Comparison of ENCODE assay signal across 8 cellular contexts in the genomic region with DNA sequence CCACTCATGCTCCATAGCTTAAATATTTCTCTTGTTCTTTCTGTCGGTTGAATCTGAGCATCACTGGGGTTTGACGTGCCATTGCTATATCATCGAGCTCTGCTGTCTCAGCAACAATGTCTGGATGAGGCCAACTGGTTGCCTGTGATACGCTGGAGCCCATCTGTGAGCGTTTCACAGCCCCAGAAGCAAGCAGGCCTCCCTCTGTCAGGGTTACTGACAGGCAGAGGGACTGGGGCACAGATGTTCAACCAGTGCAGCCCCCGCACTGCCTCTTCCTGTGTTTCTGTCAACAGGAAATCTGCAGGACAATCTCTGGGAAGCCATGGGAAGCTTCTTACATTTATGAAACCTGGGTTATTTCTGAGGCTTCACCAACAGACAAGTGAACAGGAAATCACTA. TPM values are rescaled to one million over a fixed set of nuclear protein-coding genes. Genes with fewer than 3 reads are reported as not detected.
DNase-seq lines count a peak whose midpoint lies in the region; ATAC-seq, FAIRE-seq and TF ChIP-seq lines count a peak whose summit lies in the region.

No MANE protein-coding gene starts in this region.

- H3K36me3 Mint-ChIP-seq in CD8-positive, alpha-beta T cell, result peaks cover 47% of the 10 kb centered on the region

- dilution Hi-C loops in IMR-90 (cut with HindIII; ENCODE audit: low sequenced_read_pairs, unreplicated experiment), result no loop called here

- H4K8ac ChIP-seq in IMR-90 (ENCODE audit: low read depth in 2 of 2, low read length in 2 of 2), result peak overlapping the region; percentile 79 to 85; a peak in 3 of 4 replicates

- intact Hi-C loops in CD8-positive, alpha-beta T cell (cut with DNase I, micrococcal nuclease), result no loop called here
- intact Hi-C loops in IMR-90 (cut with micrococcal nuclease) (no loop called here), right lobe of liver (cut with DNase I) (no loop called here), thyroid gland (cut with DNase I) (no loop called here)

- CTCF ChIA-PET in CD8-positive, alpha-beta T cell (lab: Charles Lee), result interaction anchor here (0.8 to 3.1 kb wide), 3 partner anchors 14 to 29 kb away, joined by 3 to 13 read pairs (median 4); no protein-coding TSS in a partner anchor
- CTCF ChIA-PET in IMR-90 (lab: Yijun Ruan, JAX), result interaction anchor here (0.7 to 2.1 kb wide), 3 partner anchors 15 to 431 kb away, joined by 3 to 8 read pairs (median 7); no protein-coding TSS in a partner anchor

- WGBS in IMR-90 (ENCODE audit: extremely low coverage in 2 of 2, insufficient read length in 1 of 2), 2 experiments, result 13% methylated on average over 4 of the region's 6 CpGs; no CpG with 5 or more reads in 1 of the 2 experiments
- WGBS in right lobe of liver (ENCODE audit: insufficient coverage, low coverage, low lambda C conversion rate, missing lambda C conversion rate), result 40% methylated on average over 5 of the region's 6 CpGs
- 30 to 51% methylated on average over 6 of the region's 6 CpGs for WGBS in thyroid gland, 2 donors

- H2AFZ ChIP-seq in IMR-90 (replicated peaks; ENCODE audit: low read length, poor library complexity), result peak overlapping the region; percentile 84

- FAIRE-seq in HTR-8/SVneo (lab: Jason Lieb, UNC), result no peak

- TF ChIP-seq CTCF in CD8-positive, alpha-beta T cell (IDR thresholded peaks at IDR 0.05), result no peak
- TF ChIP-seq CTCF in IMR-90 (conservative IDR thresholded peaks at IDR 0.05; ENCODE audit: low read depth, low read length) (no peak), brain microvascular endothelial cell (IDR thresholded peaks at IDR 0.05; ENCODE audit: low read depth, low read length, missing control alignments) (no peak), right lobe of liver (IDR thresholded peaks at IDR 0.05) (no peak), thyroid gland (IDR thresholded peaks at IDR 0.05) (no peak)

- H2AK5ac ChIP-seq in IMR-90 (ENCODE audit: low read depth, low read length), result peak overlapping the region; percentile 80; the same call in 1 of the 2 replicates

- H2BK15ac ChIP-seq in IMR-90 (ENCODE audit: low read depth, low read length), result peak overlapping the region; percentile 94; the same call in 2 of the 3 replicates

- H2AK9ac ChIP-seq in IMR-90 (replicated peaks; ENCODE audit: low read depth, low read length, poor library complexity), result peak overlapping the region; percentile 68

- no peaks in the 10 kb centered on the region for H3K9me3 ChIP-seq in CD8-positive, alpha-beta T cell (ENCODE audit: low read length)
- H3K9me3 ChIP-seq in IMR-90 (ENCODE audit: control insufficient read depth, insufficient read depth, low read length) (no peaks in the 10 kb centered on the region), right lobe of liver (no peaks in the 10 kb centered on the region), thyroid gland (no peaks in the 10 kb centered on the region)

- H3K9me1 ChIP-seq in IMR-90 (ENCODE audit: insufficient read depth, low read length), result peaks cover 10% of the 10 kb centered on the region

- H3K4me1 Mint-ChIP-seq in CD8-positive, alpha-beta T cell (ENCODE audit: low read depth), result peaks cover 14% of the 10 kb centered on the region

- ATAC-seq in CD8-positive, alpha-beta T cell, result peak; percentile 26
- peak; percentile 58 for ATAC-seq in IMR-90 (ENCODE audit: low read depth)
- ATAC-seq in right lobe of liver, result peak; percentile 52 to 79 (median 63)
- ATAC-seq in HG03095 (IDR thresholded peaks at IDR 0.05; ENCODE audit: unreplicated experiment), result no peak

- H3K4ac ChIP-seq in IMR-90 (ENCODE audit: low read depth, low read length), result peak overlapping the region; percentile 97

- in situ Hi-C loops in IMR-90 (cut with MboI; ENCODE audit: low sequenced_read_pairs), result no loop called here
- in situ Hi-C loops in brain microvascular endothelial cell (cut with HindIII; ENCODE audit: low pct_ligation_motif_present, low sequenced_read_pairs), result no loop called here

- peak overlapping the region; percentile 83 for H3K18ac ChIP-seq in IMR-90 (ENCODE audit: low read depth, low read length)

- no peaks in the 10 kb centered on the region for H3K27me3 Mint-ChIP-seq in CD8-positive, alpha-beta T cell (ENCODE audit: low read depth)

- no peaks in the 10 kb centered on the region for H4K20me1 ChIP-seq in IMR-90 (ENCODE audit: insufficient read depth, low read length)

- H2BK5ac ChIP-seq in IMR-90 (ENCODE audit: low read depth, low read length, poor library complexity, severe bottlenecking), result peak overlapping the region; percentile 71

- H4K5ac ChIP-seq in IMR-90 (ENCODE audit: low read depth, low read length), result peak overlapping the region; percentile 82

- H3K36me3 ChIP-seq in CD8-positive, alpha-beta T cell (ENCODE audit: insufficient read depth, low read length), result no peaks in the 10 kb centered on the region
- H3K36me3 ChIP-seq in IMR-90 (ENCODE audit: control insufficient read depth, insufficient read depth, low read length) (no peaks in the 10 kb centered on the region), brain microvascular endothelial cell (replicated peaks) (no peaks in the 10 kb centered on the region), right lobe of liver (no peaks in the 10 kb centered on the region), thyroid gland (peaks cover 0 to 3% of the 10 kb centered on the region in 2 donors)

- H3K27me3 ChIP-seq in CD8-positive, alpha-beta T cell (ENCODE audit: insufficient read depth, low read length), result no peaks in the 10 kb centered on the region
- H3K27me3 ChIP-seq in IMR-90 (ENCODE audit: control insufficient read depth, insufficient read depth, low read length) (no peaks in the 10 kb centered on the region), brain microvascular endothelial cell (replicated peaks) (no peaks in the 10 kb centered on the region), right lobe of liver (no peaks in the 10 kb centered on the region), thyroid gland (no peaks in the 10 kb centered on the region)

- H3K27ac Mint-ChIP-seq in CD8-positive, alpha-beta T cell, result peak overlapping the region; percentile 91

- POLR2A ChIA-PET in CD8-positive, alpha-beta T cell (lab: Charles Lee), result interaction anchor here (0.9 kb wide), 1 partner anchor 25 kb away, joined by 4 read pairs; no protein-coding TSS in a partner anchor
- POLR2A ChIA-PET in IMR-90 (lab: Charles Lee; ENCODE audit: unreplicated experiment), result interaction anchor here (0.5 to 1.2 kb wide), 2 partner anchors 9 to 18 kb away, joined by 5 to 9 read pairs; no protein-coding TSS in a partner anchor

- H3K4me3 Mint-ChIP-seq in CD8-positive, alpha-beta T cell, result peak overlapping the region; percentile 63

- H3K56ac ChIP-seq in IMR-90 (ENCODE audit: extremely low read depth, insufficient read depth, low read length), result peak overlapping the region; percentile 54; the same call in 1 of the 2 replicates

- H2BK120ac ChIP-seq in IMR-90 (ENCODE audit: low read depth, low read length), result peak overlapping the region; percentile 87

- no peak for TF ChIP-seq POLR2A in IMR-90 (IDR thresholded peaks at IDR 0.05; ENCODE audit: low read depth, low read length)
- TF ChIP-seq POLR2A in right lobe of liver (IDR thresholded peaks at IDR 0.05), result no peak
- TF ChIP-seq POLR2A in thyroid gland (IDR thresholded peaks at IDR 0.05), result no peak

- peaks cover 0 to 12% of the 10 kb centered on the region in 2 experiments; a peak in 2 of 4 replicates for H3K79me1 ChIP-seq in IMR-90 (ENCODE audit: low read depth in 1 of 2, low read length in 2 of 2)

- peak overlapping the region; percentile 26 for H3K4me3 ChIP-seq in CD8-positive, alpha-beta T cell (ENCODE audit: low read depth, low read length)
- H3K4me3 ChIP-seq in IMR-90 (ENCODE audit: insufficient read depth, low read depth, low read length) (no peak overlapping the region), brain microvascular endothelial cell (ENCODE audit: low read depth, low read length) (no peak overlapping the region), right lobe of liver (no peak overlapping the region), thyroid gland (replicated peaks in 1 of 3) (no peak overlapping the region)

- no TSS peak for BruUV-seq in IMR-90 (replicated peaks; lab: Mats Ljungman, UMichigan)

- TF ChIP-seq RAD21 in IMR-90 (IDR thresholded peaks at IDR 0.05; ENCODE audit: low read length), result no peak

- H3K4me2 ChIP-seq in IMR-90 (ENCODE audit: low read depth, low read length), result peak overlapping the region; percentile 61

- peak overlapping the region; percentile 55 for H3K9ac ChIP-seq in IMR-90 (ENCODE audit: low read depth, low read length)

- peak overlapping the region; percentile 91 for H3K23ac ChIP-seq in IMR-90 (ENCODE audit: low read depth, low read length)

- no peak for DNase-seq in CD8-positive, alpha-beta T cell
- DNase-seq in IMR-90 (peak; percentile 65), brain microvascular endothelial cell (peak; percentile 52), right lobe of liver (peak in 2 of 3 donors; percentile 30 to 55), thyroid gland (peak; percentile 18 to 32), SKM-1 treated with dmso at 0.1 percent for 144 hours (lab: John Stamatoyannopoulos, UW; ENCODE audit: unreplicated experiment) (no peak), HTR-8/SVneo (ENCODE audit: insufficient read length, low spot score) (no peak)

- H4K91ac ChIP-seq in IMR-90 (ENCODE audit: insufficient read depth, low read depth, low read length), result peak overlapping the region; percentile 80

- H2BK20ac ChIP-seq in IMR-90 (ENCODE audit: low read depth, low read length), result peak overlapping the region; percentile 93

- peak overlapping the region; percentile 86 for H3K14ac ChIP-seq in IMR-90 (replicated peaks; ENCODE audit: low read depth, low read length)

- H3K27ac ChIP-seq in CD8-positive, alpha-beta T cell (ENCODE audit: low read depth, low read length), result no peak overlapping the region
- H3K27ac ChIP-seq in IMR-90 (ENCODE audit: insufficient read depth, low read length), result peak overlapping the region; percentile 82
- H3K27ac ChIP-seq in brain microvascular endothelial cell, result peak overlapping the region; percentile 35
- H3K27ac ChIP-seq in right lobe of liver, result peak overlapping the region in 2 of 3 donors; percentile 3 to 69
- H3K27ac ChIP-seq in thyroid gland, result peak overlapping the region; percentile 63 to 90 (median 77)

- H3K4me1 ChIP-seq in CD8-positive, alpha-beta T cell (ENCODE audit: insufficient read depth, low read length), result peaks cover 11% of the 10 kb centered on the region
- H3K4me1 ChIP-seq in IMR-90 (ENCODE audit: control insufficient read depth, insufficient read depth, low read length), result peaks cover 14% of the 10 kb centered on the region
- peaks cover 0 to 8% (median 0%) of the 10 kb centered on the region in 4 donors for H3K4me1 ChIP-seq in right lobe of liver
- H3K4me1 ChIP-seq in thyroid gland, result peaks cover 20 to 23% of the 10 kb centered on the region in 2 donors

- H3K9me3 Mint-ChIP-seq in CD8-positive, alpha-beta T cell, result no peaks in the 10 kb centered on the region

RNA-seq across cellular contexts. Expression of gene DMAC2L, which starts 23.9 kb away (rescaled TPM):
- total RNA-seq in CD8-positive, alpha-beta T cell, result 10 to 100 TPM; 16.6 to 17.8 TPM
- 3.9 and 5.0 TPM in 2 replicates for total RNA-seq in IMR-90 (2012; rRNA removed)
- polyA plus RNA-seq in IMR-90 (2012; rRNA removed), result 6.1 and 7.8 TPM in 2 replicates
- 2.2 and 9.5 TPM in 2 replicates for polyA plus RNA-seq in IMR-90 (2012; cell fraction: cytosol; rRNA removed)
- polyA plus RNA-seq in IMR-90 (2012; cell fraction: nucleus; rRNA removed; ENCODE audit: low replicate concordance), result 6.2 and 11.8 TPM in 2 replicates
- 10 to 100 TPM in 1 of 6 experiments, 1 to 10 TPM in 5; 4.1 to 10.9 (median 7.1) TPM for total RNA-seq in right lobe of liver
- total RNA-seq in thyroid gland, result 10 to 100 TPM; 15.2 to 44.2 (median 32.8) TPM

RNA-seq across cellular contexts. Expression of gene L2HGDH, which starts 24.0 kb away (rescaled TPM):
- 1 to 10 TPM; 2.6 to 3.0 TPM for total RNA-seq in CD8-positive, alpha-beta T cell
- total RNA-seq in IMR-90 (2012; rRNA removed), result 3.8 and 5.0 TPM in 2 replicates
- polyA plus RNA-seq in IMR-90 (2012; rRNA removed), result 2.8 and 3.1 TPM in 2 replicates
- polyA plus RNA-seq in IMR-90 (2012; cell fraction: cytosol; rRNA removed), result 1.5 and 2.3 TPM in 2 replicates
- 0.87 and 2.4 TPM in 2 replicates for polyA plus RNA-seq in IMR-90 (2012; cell fraction: nucleus; rRNA removed; ENCODE audit: low replicate concordance)
- 10 to 100 TPM in 1 of 6 experiments, 1 to 10 TPM in 5; 6.1 to 11.1 (median 6.9) TPM for total RNA-seq in right lobe of liver
- 10 to 100 TPM in 2 of 4 donors, 1 to 10 TPM in 2; 8.7 to 10.9 (median 9.7) TPM for total RNA-seq in thyroid gland

Comparison
In these comparisons a context has a peak if more than half of its experiments do, and no peak if none do; other contexts are left out.
1. DNase-seq: peak in IMR-90 (single experiment), brain microvascular endothelial cell (single experiment), right lobe of liver (2 of 3) and thyroid gland (2 of 2); none in CD8-positive, alpha-beta T cell (0 of 7), SKM-1 treated with dmso at 0.1 percent for 144 hours (single experiment) and HTR-8/SVneo (single experiment).